ENCODE assay signal across 32 cellular contexts in genomic region chr1:181172082-181172481, GRCh38.
A peak's percentile ranks its signal among the peaks of the same experiment; 100 is the strongest.
DNase-seq lines count a peak whose midpoint lies in the region; ATAC-seq, FAIRE-seq and TF ChIP-seq lines count a peak whose summit lies in the region.
"Had no signal": no experiment of that assay in that cellular context is flagged by ENCODE, and none has a peak within 500 bp of the region (broad histone marks: within the 10 kb centered on the region; RNA-seq: fewer than 3 reads in every experiment).

No MANE protein-coding gene starts in this region.

- H3K9ac ChIP-seq in IMR-90 (ENCODE audit: low read depth, low read length): no peak overlapping the region
- H3K9ac ChIP-seq in K562 (ENCODE audit: insufficient read depth in 1 of 2, low read depth in 2 of 2, low read length in 2 of 2): no peak overlapping the region
- H3K9ac ChIP-seq in neural cell (ENCODE audit: low read length): no peak overlapping the region
- H3K9ac ChIP-seq: BLaER1; BLaER1 treated with 17β-estradiol and CSF1 and Interleukin-3, amounts not matched to agents 10 nM and 100 nM had no signal

- H3K79me1 ChIP-seq in IMR-90 (ENCODE audit: low read depth in 1 of 2, low read length in 2 of 2): no peaks in the 10 kb centered on the region

- POLR2A ChIA-PET in IMR-90 (lab: Charles Lee; ENCODE audit: unreplicated experiment): no interaction called here
- POLR2A ChIA-PET in K562 (lab: Yijun Ruan, JAX): no interaction called here

- H2BK20ac ChIP-seq in IMR-90 (ENCODE audit: low read depth, low read length): no peak overlapping the region

- H3K4me1 ChIP-seq in IMR-90 (ENCODE audit: control insufficient read depth, insufficient read depth, low read length) (no peaks in the 10 kb centered on the region), K562 (replicated peaks in 1 of 2; ENCODE audit: control insufficient read depth in 2 of 2, insufficient read depth in 2 of 2, low read length in 2 of 2) (peaks cover 5% of the 10 kb centered on the region in 2 experiments; a peak in 4 of 5 replicates), esophagus squamous epithelium (no peaks in the 10 kb centered on the region)
- H3K4me1 ChIP-seq: A549; BE2C; BLaER1; BLaER1 treated with 17β-estradiol and CSF1 and Interleukin-3, amounts not matched to agents 10 nM and 100 nM had no signal

- intact Hi-C loops in IMR-90 (cut with micrococcal nuclease) (no loop called here), K562 (cut with micrococcal nuclease) (no loop called here), esophagus squamous epithelium (cut with DNase I) (no loop called here)

- FAIRE-seq in K562 (lab: Jason Lieb, UNC): no peak
- FAIRE-seq: A204.1, A549, D721Med had no signal

- no peak overlapping the region for H2AK5ac ChIP-seq in IMR-90 (ENCODE audit: low read depth, low read length)

- H3K9me1 ChIP-seq in IMR-90 (ENCODE audit: insufficient read depth, low read length): no peaks in the 10 kb centered on the region
- H3K9me1 ChIP-seq in K562 (ENCODE audit: control insufficient read depth, insufficient read depth, low read length): no peaks in the 10 kb centered on the region

- H3K4ac ChIP-seq in IMR-90 (ENCODE audit: low read depth, low read length): no peak overlapping the region

- TF ChIP-seq RAD21 in IMR-90 (IDR thresholded peaks at IDR 0.05; ENCODE audit: low read length): no peak
- no peak for TF ChIP-seq RAD21 in K562 (CRISPR knock-in tag; conservative IDR thresholded peaks at IDR 0.05 in 1 of 2, IDR thresholded peaks at IDR 0.05 in 1 of 2)
- TF ChIP-seq RAD21 in neural cell (conservative IDR thresholded peaks at IDR 0.05): no peak

- H3K23ac ChIP-seq in IMR-90 (ENCODE audit: low read depth, low read length): no peak overlapping the region

- TF ChIP-seq POLR2A in IMR-90 (IDR thresholded peaks at IDR 0.05; ENCODE audit: low read depth, low read length) (no peak), K562 (conservative IDR thresholded peaks at IDR 0.05) (no peak), esophagus squamous epithelium (IDR thresholded peaks at IDR 0.05) (no peak)

- H2BK5ac ChIP-seq in IMR-90 (ENCODE audit: low read depth, low read length, poor library complexity, severe bottlenecking): no peak overlapping the region

- H3K4me2 ChIP-seq in IMR-90 (ENCODE audit: low read depth, low read length) (no peak overlapping the region), K562 (ENCODE audit: insufficient read depth, low read length) (no peak overlapping the region), neural cell (ENCODE audit: low read length) (no peak overlapping the region)
- H3K4me2 ChIP-seq: A549; BLaER1; BLaER1 treated with 17β-estradiol and CSF1 and Interleukin-3, amounts not matched to agents 10 nM and 100 nM had no signal

- H3K27me3 ChIP-seq in IMR-90 (ENCODE audit: control insufficient read depth, insufficient read depth, low read length) (peaks cover 15% of the 10 kb centered on the region; the same call in 1 of the 2 replicates), K562 (ENCODE audit: control insufficient read depth in 2 of 2, insufficient read depth in 2 of 2, low read length in 2 of 2) (peaks cover 3 to 10% of the 10 kb centered on the region in 2 experiments; a peak in 4 of 5 replicates), neural cell (ENCODE audit: insufficient read depth, low read depth, low read length) (no peaks in the 10 kb centered on the region), esophagus squamous epithelium (no peaks in the 10 kb centered on the region)
- H3K27me3 ChIP-seq: BE2C; BLaER1; BLaER1 treated with 17β-estradiol and CSF1 and Interleukin-3, amounts not matched to agents 10 nM and 100 nM had no signal

- H2BK15ac ChIP-seq in IMR-90 (ENCODE audit: low read depth, low read length): no peak overlapping the region

- TF ChIP-seq EP300 in K562 (IDR thresholded peaks at IDR 0.05; ENCODE audit: low read length): no peak
- TF ChIP-seq EP300 in neural cell (conservative IDR thresholded peaks at IDR 0.05; ENCODE audit: poor library complexity, severe bottlenecking): no peak

- H3K18ac ChIP-seq in IMR-90 (ENCODE audit: low read depth, low read length): no peak overlapping the region

- H3K9me3 ChIP-seq in IMR-90 (ENCODE audit: control insufficient read depth, insufficient read depth, low read length): peaks cover 7% of the 10 kb centered on the region
- 0 out of 2 replicates have a peak, but pooled peaks cover 2% of the 10 kb centered on the region for H3K9me3 ChIP-seq in K562 (replicated peaks; ENCODE audit: control insufficient read depth, insufficient read depth, low read depth, low read length)
- H3K9me3 ChIP-seq in neural cell (ENCODE audit: low read length): no peaks in the 10 kb centered on the region
- H3K9me3 ChIP-seq in esophagus squamous epithelium: peaks cover 0 to 14% (median 12%) of the 10 kb centered on the region in 3 donors

- no peak overlapping the region for H2AK9ac ChIP-seq in IMR-90 (replicated peaks; ENCODE audit: low read depth, low read length, poor library complexity)

- H3K9me2 ChIP-seq in neural cell (ENCODE audit: insufficient read depth, low read length): no peaks in the 10 kb centered on the region

- no peak overlapping the region for H4K8ac ChIP-seq in IMR-90 (ENCODE audit: low read depth in 2 of 2, low read length in 2 of 2)

- no CpG with 5 or more reads among the region's 1 CpG for WGBS in IMR-90 (ENCODE audit: extremely low coverage in 2 of 2, insufficient read length in 1 of 2), 2 experiments
- WGBS in K562 (ENCODE audit: insufficient coverage, low coverage, missing lambda C conversion rate): 22% methylated on average over 1 of the region's 1 CpG
- WGBS in esophagus squamous epithelium, 2 donors: 75% methylated on average over 1 of the region's 1 CpG; no CpG with 5 or more reads in 1 of the 2 donors

- peaks cover 4% of the 10 kb centered on the region for H3F3A ChIP-seq in neural cell (ENCODE audit: insufficient read depth, low read length, poor library complexity, severe bottlenecking)

- no peak for ATAC-seq in IMR-90 (ENCODE audit: low read depth)
- ATAC-seq in K562: no peak
- ATAC-seq: A549; CD8-positive, alpha-beta T cell had no signal

- H4K20me1 ChIP-seq in IMR-90 (ENCODE audit: insufficient read depth, low read length) (no peaks in the 10 kb centered on the region), K562 (replicated peaks; ENCODE audit: control insufficient read depth, insufficient read depth, low read length) (no peaks in the 10 kb centered on the region), neural cell (ENCODE audit: insufficient read depth) (no peaks in the 10 kb centered on the region)
- H4K20me1 ChIP-seq: BLaER1; BLaER1 treated with 17β-estradiol and CSF1 and Interleukin-3, amounts not matched to agents 10 nM and 100 nM had no signal

- H3K14ac ChIP-seq in IMR-90 (replicated peaks; ENCODE audit: low read depth, low read length): no peak overlapping the region

- H3K56ac ChIP-seq in IMR-90 (ENCODE audit: extremely low read depth, insufficient read depth, low read length): no peak overlapping the region

- H3K79me2 ChIP-seq in K562 (ENCODE audit: control insufficient read depth, insufficient read depth, low read length) (no peaks in the 10 kb centered on the region), neural cell (replicated peaks; ENCODE audit: insufficient read depth, low read length) (no peaks in the 10 kb centered on the region)

- TF ChIP-seq CTCF in IMR-90 (conservative IDR thresholded peaks at IDR 0.05; ENCODE audit: low read depth, low read length) (no peak), K562 (IDR thresholded peaks at IDR 0.05 in 2 of 3, conservative IDR thresholded peaks at IDR 0.05 in 1 of 3; ENCODE audit: insufficient read depth in 2 of 3, low read depth in 1 of 3, low read length in 3 of 3) (no peak), neural cell (IDR thresholded peaks at IDR 0.05; ENCODE audit: poor library complexity, severe bottlenecking) (no peak), esophagus squamous epithelium (IDR thresholded peaks at IDR 0.05) (no peak)

- dilution Hi-C loops in IMR-90 (cut with HindIII; ENCODE audit: low sequenced_read_pairs, unreplicated experiment): no loop called here

- DNase-seq in IMR-90 (no peak), K562 (ENCODE audit: extremely low read depth in 1 of 4, low spot score in 3 of 4) (no peak), esophagus squamous epithelium (lab: John Stamatoyannopoulos, UW) (no peak), epidermal melanocyte (ENCODE audit: insufficient read length, low spot score) (no peak)
- no peak for DNase-seq in stimulated activated CD4-positive, alpha-beta T cell treated with anti-CD3 and anti-CD28 coated beads, Interleukin-4, amount 100 ng/mL, for 1 hour
- DNase-seq: 8988T; ACHN; AML-193; BE2C; C1 segment of cervical spinal cord; Calu3; CD4-positive, alpha-beta memory T cell; CD4-positive, alpha-beta T cell; CD4-positive, CD25-positive, alpha-beta regulatory T cell; CD8-positive, alpha-beta memory T cell; CD8-positive, alpha-beta T cell; COR-L47; DMS 273 treated with DMSO at 0.1 percent for 48 hours; DMS153; DMS53; DMS79; DMS79 treated with DMSO at 0.1 percent for 48 hours; DND-41; EL had no signal

- BruUV-seq in IMR-90 (replicated peaks; lab: Mats Ljungman, UMichigan) (no TSS peak), K562 (replicated peaks; lab: Mats Ljungman, UMichigan) (no TSS peak)

- CTCF ChIA-PET in IMR-90 (lab: Yijun Ruan, JAX) (no interaction called here), K562 (lab: Yijun Ruan, JAX; ENCODE audit: low intra/inter-chr PET ratio) (no interaction called here)

- H2AFZ ChIP-seq in IMR-90 (replicated peaks; ENCODE audit: low read length, poor library complexity) (peak overlapping the region; percentile 21), K562 (ENCODE audit: low read depth, low read length) (no peak overlapping the region), neural cell (ENCODE audit: low read depth, low read length) (no peak overlapping the region)

- H4K91ac ChIP-seq in IMR-90 (ENCODE audit: insufficient read depth, low read depth, low read length): no peak overlapping the region

- H3K4me3 ChIP-seq in IMR-90 (ENCODE audit: insufficient read depth, low read depth, low read length): no peak overlapping the region
- no peak overlapping the region for H3K4me3 ChIP-seq in K562
- no peak overlapping the region for H3K4me3 ChIP-seq in neural cell (ENCODE audit: low read length)
- H3K4me3 ChIP-seq in esophagus squamous epithelium: no peak overlapping the region
- H3K4me3 ChIP-seq: A549; BLaER1; BLaER1 treated with 17β-estradiol and CSF1 and Interleukin-3, amounts not matched to agents 10 nM and 100 nM had no signal

- no peak overlapping the region for H3K27ac ChIP-seq in IMR-90 (ENCODE audit: insufficient read depth, low read length)
- no peak overlapping the region for H3K27ac ChIP-seq in K562 (ENCODE audit: extremely low read depth, low read depth, low read length)
- peak overlapping the region; percentile 44 for H3K27ac ChIP-seq in neural cell (ENCODE audit: low read length)
- no peak overlapping the region for H3K27ac ChIP-seq in esophagus squamous epithelium
- H3K27ac ChIP-seq: 22Rv1; A549; BLaER1; BLaER1 treated with 17β-estradiol and CSF1 and Interleukin-3, amounts not matched to agents 10 nM and 100 nM; C4-2B had no signal

- H3K36me3 ChIP-seq in IMR-90 (ENCODE audit: control insufficient read depth, insufficient read depth, low read length) (no peaks in the 10 kb centered on the region), K562 (ENCODE audit: control insufficient read depth, insufficient read depth, low read length) (no peaks in the 10 kb centered on the region), neural cell (ENCODE audit: insufficient read depth, low read length) (no peaks in the 10 kb centered on the region), esophagus squamous epithelium (no peaks in the 10 kb centered on the region)
- H3K36me3 ChIP-seq: BE2C; BLaER1; BLaER1 treated with 17β-estradiol and CSF1 and Interleukin-3, amounts not matched to agents 10 nM and 100 nM had no signal

- H2BK120ac ChIP-seq in IMR-90 (ENCODE audit: low read depth, low read length): no peak overlapping the region

- in situ Hi-C loops in IMR-90 (cut with MboI; ENCODE audit: low sequenced_read_pairs): loop anchor here (25.0 kb wide), 1 partner anchor 910 kb away; no protein-coding TSS in a partner anchor
- in situ Hi-C loops in K562 (cut with MboI): loop anchor here (25.0 kb wide), 2 partner anchors 535 to 910 kb away; partner anchors contain the start of gene XPR1

- no peak overlapping the region for H4K5ac ChIP-seq in IMR-90 (ENCODE audit: low read depth, low read length)
